32 cellular contexts compared by ENCODE assay signal in the genomic region with DNA sequence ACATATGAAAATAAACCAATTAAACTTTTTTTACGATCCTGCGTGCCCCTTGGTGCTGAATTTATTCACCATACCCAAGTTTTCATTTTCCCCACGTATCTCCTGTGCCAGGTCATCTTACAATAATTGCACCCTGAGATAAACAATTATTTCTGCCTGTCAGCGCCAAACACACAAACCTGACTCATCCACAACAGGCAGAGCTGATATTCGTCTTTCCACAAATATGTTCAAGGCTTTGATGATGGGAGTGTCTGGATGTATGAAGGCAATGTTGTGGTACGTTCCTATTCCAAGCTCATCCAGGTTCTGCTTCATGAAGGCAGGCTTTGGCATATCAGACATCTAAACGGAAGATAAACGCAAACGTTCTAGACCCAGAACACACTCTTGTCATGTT. TPM values are rescaled to one million over a fixed set of nuclear protein-coding genes. Genes with fewer than 3 reads are reported as not detected.
DNase-seq lines count a peak whose midpoint lies in the region; ATAC-seq and TF ChIP-seq lines count a peak whose summit lies in the region.
"Had no signal": no experiment of that assay in that cellular context is flagged by ENCODE, and none has a peak within 500 bp of the region (broad histone marks: within the 10 kb centered on the region; RNA-seq: fewer than 3 reads in every experiment).

No MANE protein-coding gene starts in this region.

- H3K4me3 ChIP-seq in HEK293 (ENCODE audit: low read depth, low read length) (no peak overlapping the region), fibroblast of pulmonary artery (replicated peaks; ENCODE audit: low read depth, low read length) (no peak overlapping the region), spleen (no peak overlapping the region)
- H3K4me3 ChIP-seq: esophagus muscularis mucosa, left lung, psoas muscle, sigmoid colon, SJCRH30, thoracic aorta, vagina had no signal

- DNase-seq in A172 (ENCODE audit: low spot score), result peak; percentile 36
- DNase-seq in fibroblast of pulmonary artery (ENCODE audit: low read depth), result peak; percentile 16
- DNase-seq in NCI-H2227 (lab: John Stamatoyannopoulos, UW; ENCODE audit: unreplicated experiment), result no peak
- no peak for DNase-seq in T-helper 9 cell
- no peak for DNase-seq in left colon
- DNase-seq in spleen, result no peak
- DNase-seq: activated CD4-positive, alpha-beta memory T cell treated with anti-CD3 and anti-CD28 coated beads for 36 hours; activated CD8-positive, alpha-beta memory T cell treated with anti-CD3 and anti-CD28 coated beads, Interleukin-2, amount 50 U/mL, for 48 hours; activated naive CD4-positive, alpha-beta T cell treated with anti-CD3 and anti-CD28 coated beads, Interleukin-2, amount 50 U/mL, for 16 hours; BE2C; caudate nucleus; DMS53; endodermal cell; GF-D8; hypothalamus; immature natural killer cell; left lung; naive thymus-derived CD8-positive, alpha-beta T cell; NCI-H1092 treated with DMSO at 0.1 percent for 48 hours; NCI-H1930; NCI-H526; occipital lobe; psoas muscle; sigmoid colon; SJCRH30; stimulated activated naive CD8-positive, alpha-beta T cell treated with anti-CD3 and anti-CD28 coated beads, Interleukin-15, Interleukin-2, amounts not matched to agents 100 U/mL and 50 U/mL, for 24 hours had no signal

- H3K36me3 ChIP-seq in HEK293 (ENCODE audit: control insufficient read depth in 2 of 2, insufficient read depth in 1 of 2, low read length in 2 of 2) (peaks cover 0 to 32% of the 10 kb centered on the region in 2 experiments; a peak in 1 of 3 replicates), spleen (peaks cover 0 to 95% (median 32%) of the 10 kb centered on the region in 6 donors)
- H3K36me3 ChIP-seq: BE2C had no signal

- no peak for TF ChIP-seq CTCF in HEK293 (tag by site-specific recombination; IDR thresholded peaks at IDR 0.05)
- no peak for TF ChIP-seq CTCF in fibroblast of pulmonary artery (IDR thresholded peaks at IDR 0.05; ENCODE audit: low read length, missing control alignments)
- no peak for TF ChIP-seq CTCF in spleen (IDR thresholded peaks at IDR 0.05 in 8 of 11, conservative IDR thresholded peaks at IDR 0.05 in 3 of 11)

- H3K9me3 ChIP-seq in HEK293 (ENCODE audit: control insufficient read depth, insufficient read depth, low read depth, low read length) (no peaks in the 10 kb centered on the region), spleen (no peaks in the 10 kb centered on the region)
- H3K9me3 ChIP-seq: BE2C, esophagus muscularis mucosa, left lung, psoas muscle, sigmoid colon, SJCRH30, thoracic aorta, vagina had no signal

- WGBS in spleen, 5 donors, result 90 to 96% (median 92%) methylated on average over 9 of the region's 9 CpGs

- POLR2A ChIA-PET in HEK293 (lab: Yijun Ruan, JAX), result no interaction called here

- no peak overlapping the region for H3K27ac ChIP-seq in HEK293 (ENCODE audit: extremely low read depth, low read depth, low read length)
- H3K27ac ChIP-seq in spleen, result no peak overlapping the region
- H3K27ac ChIP-seq: left lung, psoas muscle, SJCRH30, thoracic aorta had no signal

- ATAC-seq in SK-N-SH treated with all-trans-retinoic acid at 6 μM for 48 hours, result peak; percentile 38; the same call in 2 of the 3 replicates
- ATAC-seq in left colon, result no peak
- ATAC-seq: activated CD4-positive, CD25-positive, alpha-beta regulatory T cell treated with anti-CD3 and anti-CD28 coated beads, Interleukin-2, amount 50 U/mL, for 24 hours; left lung; naive thymus-derived CD8-positive, alpha-beta T cell; psoas muscle; stimulated activated naive CD8-positive, alpha-beta T cell treated with anti-CD3 and anti-CD28 coated beads, Interleukin-15, Interleukin-2, amounts not matched to agents 100 U/mL and 50 U/mL, for 24 hours had no signal

- no peaks in the 10 kb centered on the region for H3K27me3 ChIP-seq in spleen (replicated peaks in 1 of 7)
- H3K27me3 ChIP-seq: BE2C, esophagus muscularis mucosa, left lung, sigmoid colon, SJCRH30, vagina had no signal

- CTCF ChIA-PET in HEK293 (lab: Yijun Ruan, JAX), result interaction anchor here (1.0 kb wide), 1 partner anchor 140 kb away, joined by 4 read pairs; no protein-coding TSS in a partner anchor

- no peak for TF ChIP-seq POLR2A in spleen (IDR thresholded peaks at IDR 0.05)

- intact Hi-C loops in left colon (cut with DNase I, micrococcal nuclease), result no loop called here
- intact Hi-C loops in spleen (cut with DNase I; ENCODE audit: low total_unique reads), result no loop called here

- no peaks in the 10 kb centered on the region for H3K4me1 ChIP-seq in HEK293 (ENCODE audit: control insufficient read depth, insufficient read depth, low read length)
- peaks cover 0 to 6% (median 0%) of the 10 kb centered on the region in 6 donors for H3K4me1 ChIP-seq in spleen
- H3K4me1 ChIP-seq: left lung, psoas muscle, SJCRH30 had no signal

TF ChIP-seq in HEK293, 187 proteins besides CTCF, POLR2A, EP300 and RAD21:
- TF ChIP-seq PRDM10 (tag by site-specific recombination; IDR thresholded peaks at IDR 0.05) (peak; percentile 18; the same call in 1 of the 2 replicates), ZNF341 (tag by site-specific recombination; IDR thresholded peaks at IDR 0.05; ENCODE audit: low read depth) (no peak), SALL2 (tag by site-specific recombination; IDR thresholded peaks at IDR 0.05; ENCODE audit: borderline replicate concordance) (no peak)

TF ChIP-seq in SK-N-SH treated with all-trans-retinoic acid at 6 μM for 48 hours, 23 proteins besides CTCF, POLR2A, EP300 and RAD21:
- no peak for TF ChIP-seq TSHZ2 (CRISPR knock-in tag; IDR thresholded peaks at IDR 0.05)
- no peak for TF ChIP-seq ZNF70 (CRISPR knock-in tag; IDR thresholded peaks at IDR 0.05)
- 0 out of 2 replicates have a peak, but pooled peaks have one; percentile 36 for TF ChIP-seq ISL1 (CRISPR knock-in tag; IDR thresholded peaks at IDR 0.05)
- no peak for TF ChIP-seq CSDC2 (CRISPR knock-in tag; IDR thresholded peaks at IDR 0.05)

RNA-seq across cellular contexts. Expression of gene RHEB, which starts 45.8 kb away (rescaled TPM):
- total RNA-seq in A172 (2014; rRNA removed; shearing (Covaris generic)), result 247 and 273 TPM in 2 replicates
- total RNA-seq in left colon (10 to 100 TPM; 53.4 to 69.7 TPM), spleen (10 to 100 TPM; 63.6 to 89.9 (median 76.3) TPM)
- polyA plus RNA-seq in spleen, result 10 to 100 TPM; 42.3 to 75.1 (median 69.8) TPM

Comparison
In these comparisons a context has a peak if more than half of its experiments do, and no peak if none do; other contexts are left out.
1. DNase-seq: peak in A172 (single experiment) and fibroblast of pulmonary artery (single experiment); none in NCI-H2227 (single experiment), T-helper 9 cell (single experiment), left colon (0 of 2) and spleen (single experiment).